Comparison of ENCODE assay signal across 16 cellular contexts in genomic region chr7:107145072-107145838, GRCh38. TPM values are rescaled to one million over a fixed set of nuclear protein-coding genes. Genes with fewer than 3 reads are reported as not detected.
A peak's percentile ranks its signal among the peaks of the same experiment; 100 is the strongest.
DNase-seq lines count a peak whose midpoint lies in the region; ATAC-seq and TF ChIP-seq lines count a peak whose summit lies in the region.
"Had no signal": no experiment of that assay in that cellular context is flagged by ENCODE, and none has a peak within 500 bp of the region (broad histone marks: within the 10 kb centered on the region; RNA-seq: fewer than 3 reads in every experiment).

No MANE protein-coding gene starts in this region.

- H3K36me3 Mint-ChIP-seq in GM23338 (ENCODE audit: low read depth), result no peaks in the 10 kb centered on the region
- no peaks in the 10 kb centered on the region for H3K36me3 Mint-ChIP-seq in CD8-positive, alpha-beta T cell

- no peak for ATAC-seq in GM23338
- ATAC-seq in CD8-positive, alpha-beta T cell, result no peak
- no peak for ATAC-seq in GM19397 (IDR thresholded peaks at IDR 0.05; ENCODE audit: unreplicated experiment)
- no peak for ATAC-seq in GM21447 (IDR thresholded peaks at IDR 0.05; ENCODE audit: unreplicated experiment)
- ATAC-seq: A549, HCT116 had no signal

- H4K8ac ChIP-seq in mesenchymal stem cell (ENCODE audit: low read length), result no peak overlapping the region

- H3K18ac ChIP-seq in mesenchymal stem cell (ENCODE audit: low read depth in 1 of 2, low read length in 2 of 2), result no peak overlapping the region

- H2BK5ac ChIP-seq in mesenchymal stem cell (ENCODE audit: low read depth, low read length, poor library complexity, severe bottlenecking), result no peak overlapping the region

- 92% methylated on average over 2 of the region's 4 CpGs for WGBS in mesenchymal stem cell

- CTCF ChIA-PET in CD8-positive, alpha-beta T cell (lab: Charles Lee), result interaction anchor here (9.3 kb wide), 1 partner anchor 350 kb away, joined by 133 read pairs; no protein-coding TSS in a partner anchor

- POLR2A ChIA-PET in CD8-positive, alpha-beta T cell (lab: Charles Lee), result no interaction called here

- no peaks in the 10 kb centered on the region for H3K79me1 ChIP-seq in mesenchymal stem cell (replicated peaks; ENCODE audit: low read length, poor library complexity, severe bottlenecking)

- H3K9me3 ChIP-seq in Karpas-422 (ENCODE audit: low read length) (no peaks in the 10 kb centered on the region), mesenchymal stem cell (ENCODE audit: control insufficient read depth, low read length) (no peaks in the 10 kb centered on the region)
- no peaks in the 10 kb centered on the region for H3K9me3 ChIP-seq in CD8-positive, alpha-beta T cell (ENCODE audit: low read length)
- H3K9me3 ChIP-seq: A549 had no signal

- no peak for TF ChIP-seq CTCF in GM23338 (conservative IDR thresholded peaks at IDR 0.05; ENCODE audit: low read depth in 2 of 2)
- no peak for TF ChIP-seq CTCF in VCaP (conservative IDR thresholded peaks at IDR 0.05)
- TF ChIP-seq CTCF in CD8-positive, alpha-beta T cell (IDR thresholded peaks at IDR 0.05), result no peak

- H3K9me2 ChIP-seq in GM23338 (ENCODE audit: insufficient read depth) (no peaks in the 10 kb centered on the region), Karpas-422 (replicated peaks; ENCODE audit: insufficient read depth, low read length) (no peaks in the 10 kb centered on the region)

- H3K79me2 ChIP-seq in GM23338 (replicated peaks; ENCODE audit: insufficient read depth) (no peaks in the 10 kb centered on the region), Karpas-422 (ENCODE audit: low read length) (no peaks in the 10 kb centered on the region)

- no peaks in the 10 kb centered on the region for H3K27me3 Mint-ChIP-seq in GM23338 (ENCODE audit: insufficient read depth, low read depth, poor library complexity)
- H3K27me3 Mint-ChIP-seq in CD8-positive, alpha-beta T cell (ENCODE audit: low read depth), result no peaks in the 10 kb centered on the region
- H3K27me3 Mint-ChIP-seq: CD4-positive, alpha-beta T cell had no signal

- no peak overlapping the region for H3K23ac ChIP-seq in mesenchymal stem cell (ENCODE audit: low read length in 2 of 2)

- H2BK12ac ChIP-seq in mesenchymal stem cell (ENCODE audit: low read length in 2 of 2), result no peak overlapping the region

- H3K4me3 ChIP-seq in GM23338 (no peak overlapping the region), Karpas-422 (ENCODE audit: low read length) (no peak overlapping the region), mesenchymal stem cell (ENCODE audit: insufficient read depth in 1 of 2, low read depth in 1 of 2, low read length in 2 of 2) (no peak overlapping the region)
- H3K4me3 ChIP-seq in CD8-positive, alpha-beta T cell (ENCODE audit: low read depth, low read length), result no peak overlapping the region
- H3K4me3 ChIP-seq: A549 had no signal

- H3K14ac ChIP-seq in mesenchymal stem cell (ENCODE audit: low read length in 2 of 2), result no peak overlapping the region

- H3K4me2 ChIP-seq in GM23338, result no peak overlapping the region
- peak overlapping the region; percentile 35 for H3K4me2 ChIP-seq in Karpas-422 (ENCODE audit: low read depth, low read length, poor library complexity, severe bottlenecking)
- no peak overlapping the region for H3K4me2 ChIP-seq in mesenchymal stem cell (ENCODE audit: low read length, poor library complexity, severe bottlenecking)
- H3K4me2 ChIP-seq: A549 had no signal

- intact Hi-C loops in CD8-positive, alpha-beta T cell (cut with DNase I, micrococcal nuclease), result loop anchor here (5.0 to 10.0 kb wide), 5 partner anchors 37 to 732 kb away; no protein-coding TSS in a partner anchor

- no peaks in the 10 kb centered on the region for H3K9me3 Mint-ChIP-seq in GM23338
- no peaks in the 10 kb centered on the region for H3K9me3 Mint-ChIP-seq in CD8-positive, alpha-beta T cell
- H3K9me3 Mint-ChIP-seq: CD4-positive, alpha-beta T cell had no signal

- DNase-seq in GM23338 (ENCODE audit: low spot score) (no peak), Karpas-422 (no peak), mesenchymal stem cell (peak; percentile 68), hippocampal formation (lab: John Stamatoyannopoulos, UW) (no peak)
- DNase-seq in CD8-positive, alpha-beta T cell, result no peak
- DNase-seq: AML-193; CD4-positive, alpha-beta T cell; DMS153; DND-41; GOT3; H7 had no signal

- H3K27ac Mint-ChIP-seq in GM23338, result peak overlapping the region; percentile 52; the same call in 1 of the 2 replicates
- no peak overlapping the region for H3K27ac Mint-ChIP-seq in CD8-positive, alpha-beta T cell
- H3K27ac Mint-ChIP-seq: CD4-positive, alpha-beta T cell had no signal

- H3K27ac ChIP-seq in GM23338 (ENCODE audit: low read depth) (peak overlapping the region; percentile 84), Karpas-422 (ENCODE audit: low read length) (no peak overlapping the region), VCaP (peak overlapping the region; percentile 41), mesenchymal stem cell (ENCODE audit: low read length, poor library complexity, severe bottlenecking) (no peak overlapping the region)
- H3K27ac ChIP-seq in CD8-positive, alpha-beta T cell (ENCODE audit: low read depth, low read length), result no peak overlapping the region
- H3K27ac ChIP-seq: A549 had no signal

- no peak overlapping the region for H4K91ac ChIP-seq in mesenchymal stem cell (ENCODE audit: low read length)

- H3K4me1 Mint-ChIP-seq in GM23338, result peaks cover 23% of the 10 kb centered on the region; the same call in 2 of the 3 replicates
- peaks cover 5% of the 10 kb centered on the region for H3K4me1 Mint-ChIP-seq in CD8-positive, alpha-beta T cell (ENCODE audit: low read depth)

- no peak overlapping the region for H2BK120ac ChIP-seq in mesenchymal stem cell (ENCODE audit: low read depth, low read length)

- H3K9ac ChIP-seq in Karpas-422 (ENCODE audit: low read length) (no peak overlapping the region), mesenchymal stem cell (ENCODE audit: low read length) (no peak overlapping the region)

- H2AFZ ChIP-seq in GM23338, result no peak overlapping the region
- no peak overlapping the region for H2AFZ ChIP-seq in Karpas-422 (ENCODE audit: low read length)
- no peak overlapping the region for H2AFZ ChIP-seq in mesenchymal stem cell (ENCODE audit: low read depth, low read length)

- H3K4me3 Mint-ChIP-seq in GM23338, result no peak overlapping the region
- no peak overlapping the region for H3K4me3 Mint-ChIP-seq in CD8-positive, alpha-beta T cell
- H3K4me3 Mint-ChIP-seq: CD4-positive, alpha-beta T cell had no signal

- H3K27me3 ChIP-seq in GM23338 (ENCODE audit: insufficient read depth) (no peaks in the 10 kb centered on the region), Karpas-422 (ENCODE audit: low read length) (no peaks in the 10 kb centered on the region), mesenchymal stem cell (ENCODE audit: control insufficient read depth in 1 of 2, insufficient read depth in 1 of 2, low read length in 2 of 2) (no peaks in the 10 kb centered on the region)
- H3K27me3 ChIP-seq in CD8-positive, alpha-beta T cell (ENCODE audit: insufficient read depth, low read length), result no peaks in the 10 kb centered on the region

- no peak overlapping the region for H2AK5ac ChIP-seq in mesenchymal stem cell (ENCODE audit: low read length, severe bottlenecking)

- no peak overlapping the region for H2BK15ac ChIP-seq in mesenchymal stem cell (ENCODE audit: low read depth, poor library complexity, severe bottlenecking)

- H3K36me3 ChIP-seq in GM23338 (ENCODE audit: insufficient read depth), result no peaks in the 10 kb centered on the region
- H3K36me3 ChIP-seq in Karpas-422 (ENCODE audit: insufficient read depth, low read length), result no peaks in the 10 kb centered on the region
- no peaks in the 10 kb centered on the region for H3K36me3 ChIP-seq in mesenchymal stem cell (ENCODE audit: control insufficient read depth in 1 of 2, insufficient read depth in 2 of 2, low read depth in 1 of 2, low read length in 2 of 2)
- H3K36me3 ChIP-seq in CD8-positive, alpha-beta T cell (ENCODE audit: insufficient read depth, low read length), result no peaks in the 10 kb centered on the region

- H4K20me1 ChIP-seq in GM23338 (replicated peaks; ENCODE audit: insufficient read depth), result no peaks in the 10 kb centered on the region
- no peaks in the 10 kb centered on the region for H4K20me1 ChIP-seq in Karpas-422 (ENCODE audit: insufficient read depth, low read depth, low read length)

- H3K4ac ChIP-seq in mesenchymal stem cell (ENCODE audit: low read depth in 1 of 2, low read length in 2 of 2), result no peak overlapping the region

- peaks cover 28% of the 10 kb centered on the region for H3K4me1 ChIP-seq in GM23338 (ENCODE audit: insufficient read depth)
- H3K4me1 ChIP-seq in Karpas-422 (ENCODE audit: low read length), result peaks cover 24% of the 10 kb centered on the region
- no peaks in the 10 kb centered on the region for H3K4me1 ChIP-seq in mesenchymal stem cell (ENCODE audit: control insufficient read depth, insufficient read depth, low read depth, low read length)
- H3K4me1 ChIP-seq in CD8-positive, alpha-beta T cell (ENCODE audit: insufficient read depth, low read length), result no peaks in the 10 kb centered on the region

- no peaks in the 10 kb centered on the region for H3F3A ChIP-seq in GM23338 (replicated peaks; ENCODE audit: low read depth)

TF ChIP-seq in GM23338, 12 proteins besides CTCF, POLR2A, EP300 and RAD21 (continues in another document):
- TF ChIP-seq ZNF331 (CRISPR knock-in tag; IDR thresholded peaks at IDR 0.05; ENCODE audit: low read depth), result no peak
- no peak for TF ChIP-seq EZH2 (IDR thresholded peaks at IDR 0.05; ENCODE audit: low read depth, unreplicated experiment)

RNA-seq across cellular contexts. Expression of gene HBP1, which starts 23.5 kb away (rescaled TPM):
- total RNA-seq in GM23338 (2014; rRNA removed; shearing (Covaris generic)), result 40.5 and 52.8 TPM in 2 replicates
- polyA plus RNA-seq in GM23338 (2016; fragmentation: Nextera tagmentation; extraction: Ambion mirVana), result 36.0 and 37.6 TPM in 2 replicates
- 25.4 and 55.6 TPM in 2 replicates for total RNA-seq in Karpas-422 (2014; rRNA removed; shearing (Covaris generic); ENCODE audit: low replicate concordance)
- polyA plus RNA-seq in mesenchymal stem cell (2013, experiment 1 of 2), result 39.5 TPM
- polyA plus RNA-seq in mesenchymal stem cell (2013, experiment 2 of 2), result 40.4 TPM
- 100 to 1,000 TPM; 233 to 251 TPM for total RNA-seq in CD8-positive, alpha-beta T cell

Comparison
In these comparisons a context has a peak if more than half of its experiments do, and no peak if none do; other contexts are left out.
1. H3K27ac ChIP-seq: peak in GM23338 (single experiment) and VCaP (single experiment); none in Karpas-422 (single experiment), mesenchymal stem cell (single experiment) and CD8-positive, alpha-beta T cell (single experiment).